In genomic region chr10:21535494-21535818, GRCh38 we compare ENCODE assay signal across 8 cellular contexts. TPM values are rescaled to one million over a fixed set of nuclear protein-coding genes. Genes with fewer than 3 reads are reported as not detected.
DNase-seq lines count a peak whose midpoint lies in the region; ATAC-seq and TF ChIP-seq lines count a peak whose summit lies in the region.

No MANE protein-coding gene starts in this region.

- TF ChIP-seq CTCF in AG09309 (IDR thresholded peaks at IDR 0.05; ENCODE audit: control insufficient read depth, insufficient read depth, low read depth, low read length, missing control alignments) (no peak), choroid plexus epithelial cell (conservative IDR thresholded peaks at IDR 0.05; ENCODE audit: low read depth, low read length) (no peak), natural killer cell (IDR thresholded peaks at IDR 0.05) (no peak)

- H3K27ac Mint-ChIP-seq in natural killer cell, result peak overlapping the region; percentile 66 to 90

- no peak for ATAC-seq in natural killer cell

- intact Hi-C loops in natural killer cell (cut with micrococcal nuclease), result no loop called here

- H3K9me3 Mint-ChIP-seq in natural killer cell, result no peaks in the 10 kb centered on the region

- H3K4me3 ChIP-seq in AG09309 (ENCODE audit: control insufficient read depth, low read depth, low read length) (peak overlapping the region; percentile 72), choroid plexus epithelial cell (ENCODE audit: low read depth, low read length) (peak overlapping the region; percentile 76)
- H3K4me3 ChIP-seq in Jurkat, Clone E6-1 (ENCODE audit: low read length), result peak overlapping the region; percentile 84

- H3K4me1 Mint-ChIP-seq in natural killer cell, result peaks cover 16 to 17% of the 10 kb centered on the region in 2 donors

- DNase-seq in AG09309 (ENCODE audit: low read depth) (no peak), choroid plexus epithelial cell (ENCODE audit: low read depth) (no peak), natural killer cell (no peak), HCEC 1CT (no peak), NCI-H2029 (lab: John Stamatoyannopoulos, UW) (no peak), T-helper 9 cell (no peak)
- DNase-seq in Jurkat, Clone E6-1 (ENCODE audit: low read depth, low spot score), result no peak
- no peak for DNase-seq in activated CD4-positive, alpha-beta T cell treated with anti-CD3 and anti-CD28 coated beads for 48 hours

- H3K27me3 Mint-ChIP-seq in natural killer cell (ENCODE audit: low read depth in 2 of 2), result no peaks in the 10 kb centered on the region

- peaks cover 7% of the 10 kb centered on the region for H3K36me3 Mint-ChIP-seq in natural killer cell

- H3K4me3 Mint-ChIP-seq in natural killer cell, result peak overlapping the region; percentile 85

RNA-seq across cellular contexts. Expression of gene MLLT10, which starts 1.4 kb away (rescaled TPM):
- 28.5 TPM for polyA plus RNA-seq in Jurkat, Clone E6-1 (2012; ENCODE audit: insufficient read depth, insufficient read length)
- 10 to 100 TPM; 40.4 to 65.2 (median 60.0) TPM for total RNA-seq in natural killer cell

RNA-seq across cellular contexts. Expression of gene SKIDA1, which starts 10.0 kb away (rescaled TPM):
- polyA plus RNA-seq in Jurkat, Clone E6-1 (2012; ENCODE audit: insufficient read depth, insufficient read length), result 0.42 TPM
- not detected for total RNA-seq in natural killer cell
